In the genomic region with DNA sequence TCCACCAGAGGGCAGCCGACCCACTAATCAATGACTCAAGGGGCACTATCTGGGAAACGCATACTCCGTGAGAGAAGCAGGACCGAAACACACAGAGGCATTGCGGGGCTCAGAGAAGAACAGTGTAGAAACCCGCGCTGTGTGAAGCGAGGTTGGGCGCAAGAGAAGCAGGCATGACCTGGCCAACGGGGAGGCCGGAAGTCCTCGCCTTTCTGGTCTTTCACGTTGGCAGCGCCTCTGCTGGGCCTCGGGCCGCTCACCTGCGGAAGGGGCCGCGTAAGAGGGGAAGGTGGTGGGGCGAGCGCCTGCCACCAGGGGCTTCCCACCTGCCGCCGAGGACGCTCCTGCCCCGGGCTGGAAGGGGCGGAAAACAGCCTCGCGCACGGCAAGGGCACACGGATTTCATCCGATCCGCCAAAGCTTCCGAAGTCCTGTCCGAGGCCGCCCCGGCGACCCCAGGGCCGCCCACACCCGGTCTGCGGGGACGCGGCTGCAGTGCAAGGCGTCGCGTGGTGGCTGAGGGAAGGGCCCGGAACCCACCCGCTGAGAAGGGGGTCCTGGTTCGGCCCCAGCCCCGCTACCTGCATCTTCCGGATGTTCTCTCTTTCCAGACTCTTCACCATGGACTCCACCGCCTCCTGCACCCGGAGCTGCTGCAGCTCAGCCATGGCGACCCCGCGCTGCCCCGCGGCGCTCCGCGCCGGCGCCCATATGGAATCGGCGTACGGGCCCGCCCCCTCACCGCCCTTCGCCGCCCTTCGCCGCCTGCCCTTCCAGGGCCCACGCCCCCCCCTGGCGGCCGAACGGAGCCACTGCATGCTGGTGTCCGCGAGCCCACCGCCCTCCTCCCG, we compare ENCODE assay signal across 8 cellular contexts. TPM values are rescaled to one million over a fixed set of nuclear protein-coding genes. Genes with fewer than 3 reads are reported as not detected.
DNase-seq lines count a peak whose midpoint lies in the region; ATAC-seq and TF ChIP-seq lines count a peak whose summit lies in the region.

A gene (minus strand): TSS at position 724 of the 851 bp plus-strand sequence. CDS start 56 bp downstream, at position 668.

- H3K27ac ChIP-seq in CD8-positive, alpha-beta memory T cell (ENCODE audit: low read depth, low read length): peak within 1 kb of the TSS; percentile 79
- H3K27ac ChIP-seq in HL-60 (replicated peaks): peak within 1 kb of the TSS; percentile 94

- H3K36me3 Mint-ChIP-seq in CD8-positive, alpha-beta memory T cell: peaks cover 5 to 38% (median 8%) of the 10 kb centered on the region in 3 donors
- peaks cover 2% of the 10 kb centered on the region for H3K36me3 Mint-ChIP-seq in endothelial cell (ENCODE audit: low read depth, unreplicated experiment)

- DNase-seq in CD8-positive, alpha-beta memory T cell: peak; percentile 84 to 91 (median 86)
- DNase-seq in HL-60 (ENCODE audit: low read depth in 1 of 2, low spot score in 1 of 2) (peak; percentile 80 to 86), NOMO-1 treated with DMSO at 0.1 percent for 48 hours (lab: John Stamatoyannopoulos, UW; ENCODE audit: unreplicated experiment) (peak; percentile 79), endothelial cell (ENCODE audit: low spot score) (peak; percentile 98), midbrain (lab: John Stamatoyannopoulos, UW) (peak; percentile 82)
- peak; percentile 54 for DNase-seq in activated CD8-positive, alpha-beta memory T cell treated with anti-CD3 and anti-CD28 coated beads, Interleukin-2, amount 50 U/mL, for 1 hour (ENCODE audit: extremely low read depth)
- peak; percentile 80 to 82 for DNase-seq in stimulated activated CD8-positive, alpha-beta memory T cell treated with anti-CD3 and anti-CD28 coated beads, Interleukin-15, amount 100 ng/mL, for 48 hours (ENCODE audit: low read depth in 2 of 2)

- no peaks in the 10 kb centered on the region for H3K9me3 Mint-ChIP-seq in CD8-positive, alpha-beta memory T cell
- no peaks in the 10 kb centered on the region for H3K9me3 Mint-ChIP-seq in endothelial cell (ENCODE audit: unreplicated experiment)

- ATAC-seq in GM19438 (IDR thresholded peaks at IDR 0.05; ENCODE audit: low read depth, unreplicated experiment): peak; percentile 75

- peak within 1 kb of the TSS; percentile 89 to 96 (median 92) for H3K4me3 Mint-ChIP-seq in CD8-positive, alpha-beta memory T cell
- peak within 1 kb of the TSS; percentile 94 for H3K4me3 Mint-ChIP-seq in endothelial cell (ENCODE audit: unreplicated experiment)

- H3K27ac Mint-ChIP-seq in CD8-positive, alpha-beta memory T cell: peak within 1 kb of the TSS; percentile 73 to 96 (median 88)
- H3K27ac Mint-ChIP-seq in endothelial cell (ENCODE audit: unreplicated experiment): no peak within 1 kb of the TSS

- H3K27me3 Mint-ChIP-seq in CD8-positive, alpha-beta memory T cell: no peaks in the 10 kb centered on the region
- peaks cover 1% of the 10 kb centered on the region for H3K27me3 Mint-ChIP-seq in endothelial cell (ENCODE audit: unreplicated experiment)

- H3K4me1 Mint-ChIP-seq in CD8-positive, alpha-beta memory T cell: peaks cover 27 to 44% (median 34%) of the 10 kb centered on the region in 3 donors
- no peaks in the 10 kb centered on the region for H3K4me1 Mint-ChIP-seq in endothelial cell (ENCODE audit: unreplicated experiment)

- H3K4me1 ChIP-seq in CD8-positive, alpha-beta memory T cell (ENCODE audit: insufficient read depth, low read length): peaks cover 19% of the 10 kb centered on the region

- H3K27me3 ChIP-seq in CD8-positive, alpha-beta memory T cell (ENCODE audit: insufficient read depth, low read length, poor library complexity, severe bottlenecking): no peaks in the 10 kb centered on the region
- no peaks in the 10 kb centered on the region for H3K27me3 ChIP-seq in HL-60 (ENCODE audit: insufficient read depth, poor library complexity, severe bottlenecking)

- peak within 1 kb of the TSS; percentile 85 for H3K4me3 ChIP-seq in CD8-positive, alpha-beta memory T cell (ENCODE audit: low read length)
- peak within 1 kb of the TSS; percentile 94 for H3K4me3 ChIP-seq in HL-60 (replicated peaks; ENCODE audit: insufficient read depth, low read length)

- CTCF ChIA-PET in CD8-positive, alpha-beta memory T cell (lab: Charles Lee): interaction anchor here (0.6 to 4.8 kb wide), 22 partner anchors 8 to 864 kb away, joined by 3 to 49 read pairs (median 4); a partner anchor contains a TSS

- POLR2A ChIA-PET in CD8-positive, alpha-beta memory T cell (lab: Charles Lee): interaction anchor here (0.6 to 1.5 kb wide), 4 partner anchors 8 to 388 kb away, joined by 3 to 11 read pairs (median 8); a partner anchor contains a TSS

- H3K9me3 ChIP-seq in CD8-positive, alpha-beta memory T cell (ENCODE audit: low read length): no peaks in the 10 kb centered on the region

- TF ChIP-seq CTCF in HL-60 (IDR thresholded peaks at IDR 0.05; ENCODE audit: insufficient read depth, low read length) (peak; percentile 56), endothelial cell (IDR thresholded peaks at IDR 0.05; ENCODE audit: unreplicated experiment) (peak; percentile 99)

- H3K36me3 ChIP-seq in CD8-positive, alpha-beta memory T cell (ENCODE audit: insufficient read depth, low read length): no peaks in the 10 kb centered on the region

RNA-seq across cellular contexts. Expression of the gene that starts here (rescaled TPM):
- total RNA-seq in CD8-positive, alpha-beta memory T cell: 100 to 1,000 TPM in 1 of 2 experiments, 10 to 100 TPM in 1; 99.4 to 102 TPM
- 41.3 TPM for polyA plus RNA-seq in CD8-positive, alpha-beta memory T cell
- 37.9 TPM for total RNA-seq in endothelial cell (ENCODE audit: unreplicated experiment)

Comparison
In these comparisons a context has a peak if more than half of its experiments do, and no peak if none do; other contexts are left out.
1. Peak in every context shown above with its lines: DNase-seq, ATAC-seq, H3K4me3 ChIP-seq and H3K27ac ChIP-seq.